Comparison of ENCODE assay signal across 20 cellular contexts in the genomic region with DNA sequence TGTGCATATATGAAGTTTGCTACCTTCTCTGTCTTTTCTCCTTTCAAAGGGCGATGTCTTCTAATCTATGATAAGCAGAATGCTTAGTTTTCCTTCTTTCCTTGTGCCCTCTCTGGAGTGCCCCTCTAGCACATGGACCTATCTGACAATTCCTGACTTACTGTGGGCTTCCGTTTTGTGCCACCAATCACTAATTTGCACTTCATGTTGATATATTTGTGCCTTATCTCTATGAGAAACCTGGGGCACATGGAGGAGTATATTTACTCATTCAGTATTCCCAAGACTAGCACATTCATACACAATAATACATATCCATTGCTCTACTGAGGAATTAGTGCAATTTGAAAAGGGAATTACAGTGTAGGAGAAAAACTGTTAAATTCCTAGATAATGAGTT.
"Had no signal": no experiment of that assay in that cellular context is flagged by ENCODE, and none has a peak within 500 bp of the region (broad histone marks: within the 10 kb centered on the region; RNA-seq: fewer than 3 reads in every experiment).

No MANE protein-coding gene starts in this region.

- DNase-seq: natural killer cell; occipital lobe; ovary; posterior cingulate gyrus; psoas muscle; right cardiac atrium; right lobe of liver; sigmoid colon; small intestine; stimulated activated CD4-positive, alpha-beta T cell treated with anti-CD3 and anti-CD28 coated beads, Interleukin-15, amount 100 ng/mL, for 24 hours; stimulated activated CD4-positive, alpha-beta T cell treated with anti-CD3 and anti-CD28 coated beads, Interleukin-2, amount 100 ng/mL, for 24 hours; stimulated activated CD4-positive, alpha-beta T cell treated with anti-CD3 and anti-CD28 coated beads, Interleukin-2, amount 100 ng/mL, for 48 hours; stimulated activated CD4-positive, alpha-beta T cell treated with anti-CD3 and anti-CD28 coated beads, Interleukin-4, amount 100 ng/mL, for 24 hours; stimulated activated naive B cell treated with anti-CD40 and anti-IgM and Interleukin-4, amounts not matched to agents 10 μg/mL and 1 μg/mL and 100 μg/mL, for 72 hours; stimulated activated naive CD4-positive, alpha-beta T cell treated with Interleukin-2 at 50 U/mL for 16 hours; stomach; thyroid gland; trophoblast cell; upper lobe of left lung had no signal

- ATAC-seq: natural killer cell; psoas muscle; right cardiac atrium; right lobe of liver; stimulated activated effector memory CD8-positive, alpha-beta T cell treated with anti-CD3 and anti-CD28 coated beads, Interleukin-12 subunit alpha, Interleukin-12 subunit beta, amount 100 ng/mL, for 72 hours; stimulated activated naive B cell treated with anti-CD40 and anti-IgM and Interleukin-4, amounts not matched to agents 10 μg/mL and 1 μg/mL and 100 μg/mL, for 72 hours had no signal
